11 cellular contexts compared by ENCODE assay signal in the genomic region with DNA sequence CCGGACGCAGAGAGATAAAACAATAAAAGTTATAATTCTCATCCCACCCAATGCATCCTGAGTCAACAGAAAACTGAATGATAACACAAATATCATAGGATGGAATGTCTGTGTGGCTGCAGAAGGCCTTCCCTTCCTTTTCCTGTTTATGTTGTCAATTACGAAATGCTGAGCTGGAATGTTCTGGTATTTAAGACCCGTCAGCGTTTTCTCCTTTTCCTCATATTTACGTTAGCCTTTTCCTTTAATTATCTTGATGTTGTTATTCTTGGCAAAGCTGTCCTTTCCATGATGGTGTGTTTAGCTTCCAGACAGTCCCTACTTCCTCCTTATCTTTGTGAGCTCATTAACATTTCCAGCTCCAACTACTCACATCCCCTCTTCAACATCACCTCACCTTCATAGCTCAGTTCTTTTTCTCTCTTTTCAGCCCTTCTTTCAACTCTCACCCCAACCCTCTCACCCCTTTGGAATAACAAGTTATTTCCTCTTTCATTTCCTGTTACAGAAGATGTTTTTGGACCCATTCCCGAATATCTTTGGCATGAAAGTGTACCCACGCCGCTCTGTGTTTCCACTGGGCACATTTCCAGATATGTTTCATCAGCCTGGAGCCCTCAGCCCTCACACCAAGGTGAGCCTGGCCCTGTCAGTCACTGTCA.
DNase-seq lines count a peak whose midpoint lies in the region; ATAC-seq and TF ChIP-seq lines count a peak whose summit lies in the region.
"Had no signal": no experiment of that assay in that cellular context is flagged by ENCODE, and none has a peak within 500 bp of the region (broad histone marks: within the 10 kb centered on the region; RNA-seq: fewer than 3 reads in every experiment).

No MANE protein-coding gene starts in this region.

- peak; percentile 59 for DNase-seq in AG04450 (ENCODE audit: low read depth, low spot score)
- peak; percentile 23 for DNase-seq in KBM-7
- DNase-seq in body of pancreas: peak; percentile 14 to 47 (median 31)
- no peak for DNase-seq in right lobe of liver
- no peak for DNase-seq in islet precursor cell
- no peak for DNase-seq in stimulated activated CD4-positive, alpha-beta T cell treated with anti-CD3 and anti-CD28 coated beads, Interleukin-4, amount 100 ng/mL, for 24 hours
- DNase-seq in hypothalamus (lab: John Stamatoyannopoulos, UW): no peak
- no peak for DNase-seq in effector CD4-positive, alpha-beta T cell
- DNase-seq: effector memory CD8-positive, alpha-beta T cell had no signal

- H3K27me3 ChIP-seq in AG04450 (ENCODE audit: control insufficient read depth, insufficient read depth, low read length) (no peaks in the 10 kb centered on the region), body of pancreas (no peaks in the 10 kb centered on the region), right lobe of liver (no peaks in the 10 kb centered on the region)
- H3K27me3 ChIP-seq: neutrophil had no signal

- H3K4me3 ChIP-seq in AG04450 (ENCODE audit: low read depth, low read length) (no peak overlapping the region), body of pancreas (no peak overlapping the region), right lobe of liver (peak overlapping the region in 1 of 3 donors; percentile 15)

- POLR2A ChIA-PET in AG04450 (lab: Yijun Ruan, JAX): interaction anchor here (1.4 kb wide), 1 partner anchor 223 kb away, joined by 3 read pairs; the partner anchor contains the start of gene NR2F1

- no peaks in the 10 kb centered on the region for H3K36me3 ChIP-seq in body of pancreas (replicated peaks in 1 of 2; ENCODE audit: insufficient read depth in 1 of 2, low read depth in 2 of 2)
- no peaks in the 10 kb centered on the region for H3K36me3 ChIP-seq in right lobe of liver
- H3K36me3 ChIP-seq: neutrophil had no signal

- TF ChIP-seq POLR2A in body of pancreas (IDR thresholded peaks at IDR 0.05) (no peak), right lobe of liver (IDR thresholded peaks at IDR 0.05) (no peak)

- WGBS in body of pancreas, 2 donors: 39 to 41% methylated on average over 9 of the region's 9 CpGs
- WGBS in right lobe of liver (ENCODE audit: insufficient coverage, low coverage, low lambda C conversion rate, missing lambda C conversion rate): 28% methylated on average over 9 of the region's 9 CpGs

- intact Hi-C loops in body of pancreas (cut with DNase I) (no loop called here), right lobe of liver (cut with DNase I) (no loop called here)

- H3K4me1 ChIP-seq in body of pancreas (no peaks in the 10 kb centered on the region), right lobe of liver (no peaks in the 10 kb centered on the region)

- in situ Hi-C loops in KBM-7 (cut with MboI; ENCODE audit: low pct_unique_long_range_greater_than_20kb, low sequenced_read_pairs): no loop called here

- peak overlapping the region; percentile 54 for H3K27ac ChIP-seq in AG04450 (ENCODE audit: low read depth, low read length)
- peak overlapping the region in 3 of 4 donors; percentile 21 to 42 (median 28) for H3K27ac ChIP-seq in body of pancreas
- H3K27ac ChIP-seq in right lobe of liver: peak overlapping the region; percentile 12 to 32 (median 29)
- H3K27ac ChIP-seq: HL-60, neutrophil had no signal

- ATAC-seq in body of pancreas (peak; percentile 74), right lobe of liver (peak; percentile 80 to 89 (median 84))
- ATAC-seq: effector memory CD8-positive, alpha-beta T cell had no signal

- H3K9me3 ChIP-seq in AG04450 (ENCODE audit: control insufficient read depth, insufficient read depth, low read length): no peaks in the 10 kb centered on the region
- H3K9me3 ChIP-seq in body of pancreas: no peaks in the 10 kb centered on the region
- no peaks in the 10 kb centered on the region for H3K9me3 ChIP-seq in right lobe of liver
- H3K9me3 ChIP-seq: neutrophil had no signal

- no peak for TF ChIP-seq CTCF in AG04450 (IDR thresholded peaks at IDR 0.05; ENCODE audit: low read depth, low read length)
- TF ChIP-seq CTCF in body of pancreas (IDR thresholded peaks at IDR 0.05): no peak
- TF ChIP-seq CTCF in right lobe of liver (IDR thresholded peaks at IDR 0.05): no peak

- CTCF ChIA-PET in AG04450 (lab: Charles Lee): interaction anchor here (0.6 to 0.9 kb wide), 3 partner anchors 17 to 307 kb away, joined by 3 to 4 read pairs (median 3); no protein-coding TSS in a partner anchor

Comparison
In these comparisons a context has a peak if more than half of its experiments do, and no peak if none do; other contexts are left out.
1. DNase-seq: peak in AG04450 (single experiment), KBM-7 (single experiment) and body of pancreas (4 of 4); none in right lobe of liver (0 of 3), islet precursor cell (single experiment), stimulated activated CD4-positive, alpha-beta T cell treated with anti-CD3 and anti-CD28 coated beads, Interleukin-4, amount 100 ng/mL, for 24 hours (single experiment), hypothalamus (0 of 51) and effector CD4-positive, alpha-beta T cell (single experiment).
2. Peak in every context shown above with its lines, with median percentiles within 50 percentile points of each other: H3K27ac ChIP-seq.